In genomic region chr3:157030712-157031111, GRCh38 we compare ENCODE assay signal across 19 cellular contexts.
DNase-seq lines count a peak whose midpoint lies in the region; ATAC-seq and TF ChIP-seq lines count a peak whose summit lies in the region.
"Had no signal": no experiment of that assay in that cellular context is flagged by ENCODE, and none has a peak within 500 bp of the region (broad histone marks: within the 10 kb centered on the region; RNA-seq: fewer than 3 reads in every experiment).

No MANE protein-coding gene starts in this region.

- dilution Hi-C loops in mammary epithelial cell (cut with HindIII; ENCODE audit: low sequenced_read_pairs): no loop called here

- H3K4me3 ChIP-seq in mammary epithelial cell (replicated peaks in 1 of 3; ENCODE audit: insufficient read depth in 1 of 3, low read depth in 2 of 3, low read length in 3 of 3): no peak overlapping the region
- H3K4me3 ChIP-seq in fibroblast of mammary gland (ENCODE audit: control insufficient read depth, low read depth, low read length): no peak overlapping the region
- no peak overlapping the region for H3K4me3 ChIP-seq in Caco-2 (ENCODE audit: low read depth, low read length)
- H3K4me3 ChIP-seq: K562 had no signal

- no peak overlapping the region for H3K27ac Mint-ChIP-seq in Caco-2 (ENCODE audit: unreplicated experiment)
- no peak overlapping the region for H3K27ac Mint-ChIP-seq in activated CD8-positive, alpha-beta memory T cell treated with anti-CD3 and anti-CD28 coated beads, Interleukin-2, amount 10 ng/mL, durations not matched to agents 7 days and 5 days
- H3K27ac Mint-ChIP-seq: CD14-positive monocyte had no signal

- H3K27ac ChIP-seq in mammary epithelial cell (ENCODE audit: insufficient read depth, low read depth, low read length): no peak overlapping the region

- no peaks in the 10 kb centered on the region for H3K36me3 Mint-ChIP-seq in Caco-2 (ENCODE audit: insufficient read depth, unreplicated experiment)
- no peaks in the 10 kb centered on the region for H3K36me3 Mint-ChIP-seq in activated CD8-positive, alpha-beta memory T cell treated with anti-CD3 and anti-CD28 coated beads, Interleukin-2, amount 10 ng/mL, durations not matched to agents 7 days and 5 days
- H3K36me3 Mint-ChIP-seq: CD14-positive monocyte had no signal

- no peaks in the 10 kb centered on the region for H3K79me2 ChIP-seq in mammary epithelial cell (ENCODE audit: insufficient read depth, low read length)

- peaks cover 9% of the 10 kb centered on the region for H3K4me1 ChIP-seq in mammary epithelial cell (ENCODE audit: insufficient read depth, low read length)
- no peaks in the 10 kb centered on the region for H3K4me1 ChIP-seq in Caco-2

- POLR2A ChIA-PET in Caco-2 (lab: Charles Lee): no interaction called here

- H3K9me3 ChIP-seq in mammary epithelial cell (replicated peaks; ENCODE audit: insufficient read depth, low read length): no peaks in the 10 kb centered on the region
- no peaks in the 10 kb centered on the region for H3K9me3 ChIP-seq in Caco-2

- H3K27me3 ChIP-seq in mammary epithelial cell (ENCODE audit: insufficient read depth, low read length): no peaks in the 10 kb centered on the region
- no peaks in the 10 kb centered on the region for H3K27me3 ChIP-seq in Caco-2 (replicated peaks; ENCODE audit: control insufficient read depth, insufficient read depth, low read length)

- no peak for ATAC-seq in activated CD8-positive, alpha-beta memory T cell treated with anti-CD3 and anti-CD28 coated beads, Interleukin-2, amount 10 ng/mL, durations not matched to agents 7 days and 5 days
- ATAC-seq: HepG2, K562 had no signal

- 75% methylated on average over 4 of the region's 4 CpGs for WGBS in mammary epithelial cell (ENCODE audit: low coverage, missing lambda C conversion rate)

- H3K9ac ChIP-seq in mammary epithelial cell (ENCODE audit: insufficient read depth, low read length): no peak overlapping the region

- in situ Hi-C loops in mammary epithelial cell (cut with MboI; ENCODE audit: low sequenced_read_pairs in 2 of 2): no loop called here

- no peaks in the 10 kb centered on the region for H3K9me3 Mint-ChIP-seq in Caco-2 (ENCODE audit: unreplicated experiment)
- no peaks in the 10 kb centered on the region for H3K9me3 Mint-ChIP-seq in activated CD8-positive, alpha-beta memory T cell treated with anti-CD3 and anti-CD28 coated beads, Interleukin-2, amount 10 ng/mL, durations not matched to agents 7 days and 5 days (ENCODE audit: low read depth)

- no peaks in the 10 kb centered on the region for H3K27me3 Mint-ChIP-seq in Caco-2 (ENCODE audit: insufficient read depth, unreplicated experiment)
- peaks cover 22% of the 10 kb centered on the region for H3K27me3 Mint-ChIP-seq in activated CD8-positive, alpha-beta memory T cell treated with anti-CD3 and anti-CD28 coated beads, Interleukin-2, amount 10 ng/mL, durations not matched to agents 7 days and 5 days

- H3K4me2 ChIP-seq in mammary epithelial cell (ENCODE audit: insufficient read depth, low read depth, low read length): no peak overlapping the region

- CTCF ChIA-PET in mammary epithelial cell (lab: Charles Lee; ENCODE audit: low non-redundant PET) (no interaction called here), Caco-2 (lab: Charles Lee) (no interaction called here)
- CTCF ChIA-PET in activated CD8-positive, alpha-beta memory T cell treated with anti-CD3 and anti-CD28 coated beads, Interleukin-2, amount 10 ng/mL, durations not matched to agents 7 days and 5 days (lab: Charles Lee): no interaction called here

- no TSS peak for BruUV-seq in mammary epithelial cell (replicated peaks; lab: Mats Ljungman, UMichigan)
- BruUV-seq in Caco-2 (replicated peaks; lab: Mats Ljungman, UMichigan): no TSS peak

- peak overlapping the region; percentile 29 for H2AFZ ChIP-seq in mammary epithelial cell (ENCODE audit: low read depth, low read length)

- intact Hi-C loops in mammary epithelial cell (cut with micrococcal nuclease): no loop called here
- intact Hi-C loops in Caco-2 (cut with micrococcal nuclease; ENCODE audit: unreplicated experiment): no loop called here

- no peak overlapping the region for H3K4me3 Mint-ChIP-seq in Caco-2 (ENCODE audit: unreplicated experiment)
- H3K4me3 Mint-ChIP-seq in activated CD8-positive, alpha-beta memory T cell treated with anti-CD3 and anti-CD28 coated beads, Interleukin-2, amount 10 ng/mL, durations not matched to agents 7 days and 5 days: no peak overlapping the region
- H3K4me3 Mint-ChIP-seq: CD14-positive monocyte had no signal

- H3K36me3 ChIP-seq in mammary epithelial cell (ENCODE audit: insufficient read depth, low read length) (no peaks in the 10 kb centered on the region), Caco-2 (ENCODE audit: control insufficient read depth, insufficient read depth, low read length) (no peaks in the 10 kb centered on the region)

- H3K4me1 Mint-ChIP-seq in Caco-2 (ENCODE audit: low read depth, unreplicated experiment): no peaks in the 10 kb centered on the region
- peaks cover 13% of the 10 kb centered on the region for H3K4me1 Mint-ChIP-seq in activated CD8-positive, alpha-beta memory T cell treated with anti-CD3 and anti-CD28 coated beads, Interleukin-2, amount 10 ng/mL, durations not matched to agents 7 days and 5 days

- H4K20me1 ChIP-seq in mammary epithelial cell (ENCODE audit: insufficient read depth, low read length): no peaks in the 10 kb centered on the region

- TF ChIP-seq CTCF in mammary epithelial cell (conservative IDR thresholded peaks at IDR 0.05 in 1 of 2, IDR thresholded peaks at IDR 0.05 in 1 of 2; ENCODE audit: extremely low read depth in 1 of 2, insufficient read depth in 1 of 2, low read depth in 1 of 2, low read length in 2 of 2): no peak
- no peak for TF ChIP-seq CTCF in fibroblast of mammary gland (conservative IDR thresholded peaks at IDR 0.05; ENCODE audit: control insufficient read depth, insufficient read depth, low read depth, low read length)
- no peak for TF ChIP-seq CTCF in Caco-2 (IDR thresholded peaks at IDR 0.05; ENCODE audit: insufficient read depth in 1 of 2, low read depth in 1 of 2, low read length in 1 of 2, severe bottlenecking in 1 of 2, unreplicated experiment in 1 of 2)

- DNase-seq in Ammon's horn (ENCODE audit: low spot score) (peak; percentile 11), RPMI7951 (ENCODE audit: low read depth) (peak; percentile 50), mammary epithelial cell (peak; percentile 28), fibroblast of mammary gland (ENCODE audit: low read depth) (peak; percentile 28), NCI-H2171 (lab: John Stamatoyannopoulos, UW) (no peak), Caco-2 (no peak), SKM-1 (lab: John Stamatoyannopoulos, UW; ENCODE audit: unreplicated experiment) (no peak)
- DNase-seq in activated CD8-positive, alpha-beta memory T cell treated with anti-CD3 and anti-CD28 coated beads, Interleukin-2, amount 10 ng/mL, durations not matched to agents 7 days and 5 days: no peak
- DNase-seq: 8988T; NCI-H1105; NCI-H146; NCI-H2029 treated with DMSO at 0.1 percent for 48 hours; NCI-H345; NCI-H524; NCI-H774; NK-92 treated with Interleukin-12 subunit alpha and Interleukin-12 subunit beta, amount 100 ng/mL, for 24 hours had no signal

Comparison
In these comparisons a context has a peak if more than half of its experiments do, and no peak if none do; other contexts are left out.
1. DNase-seq: peak in Ammon's horn (single experiment), RPMI7951 (single experiment), mammary epithelial cell (single experiment) and fibroblast of mammary gland (single experiment); none in NCI-H2171 (single experiment), Caco-2 (0 of 2), activated CD8-positive, alpha-beta memory T cell treated with anti-CD3 and anti-CD28 coated beads, Interleukin-2, amount 10 ng/mL, durations not matched to agents 7 days and 5 days (single experiment) and SKM-1 (single experiment).